14 cellular contexts compared by ENCODE assay signal in genomic region chr1:226417350-226417749, GRCh38. TPM values are rescaled to one million over a fixed set of nuclear protein-coding genes. Genes with fewer than 3 reads are reported as not detected.
DNase-seq lines count a peak whose midpoint lies in the region; ATAC-seq lines count a peak whose summit lies in the region.
"Had no signal": no experiment of that assay in that cellular context is flagged by ENCODE, and none has a peak within 500 bp of the region (broad histone marks: within the 10 kb centered on the region; RNA-seq: fewer than 3 reads in every experiment).

No MANE protein-coding gene starts in this region.

- H3K27me3 ChIP-seq in BLaER1, result no peaks in the 10 kb centered on the region
- H3K27me3 ChIP-seq in BLaER1 treated with 17β-estradiol and CSF1 and Interleukin-3, amounts not matched to agents 10 nM and 100 nM, result no peaks in the 10 kb centered on the region

- no peak for DNase-seq in central memory CD8-positive, alpha-beta T cell (ENCODE audit: low spot score in 2 of 2)
- peak; percentile 30 for DNase-seq in sciatic nerve (ENCODE audit: low spot score)
- no peak for DNase-seq in NCI-H1092 treated with DMSO at 0.1 percent for 48 hours (lab: John Stamatoyannopoulos, UW)
- DNase-seq: C1 segment of cervical spinal cord; Caco-2; CD4-positive, alpha-beta memory T cell; DMS153; GM23248; H7; HCEC 1CT had no signal

- H3K4me3 Mint-ChIP-seq in central memory CD8-positive, alpha-beta T cell, result peak overlapping the region; percentile 9
- H3K4me3 Mint-ChIP-seq: B cell; CD4-positive, alpha-beta memory T cell had no signal

- no peaks in the 10 kb centered on the region for H4K20me1 ChIP-seq in BLaER1
- H4K20me1 ChIP-seq in BLaER1 treated with 17β-estradiol and CSF1 and Interleukin-3, amounts not matched to agents 10 nM and 100 nM, result no peaks in the 10 kb centered on the region

- H3K27ac ChIP-seq in BLaER1, result no peak overlapping the region
- no peak overlapping the region for H3K27ac ChIP-seq in BLaER1 treated with 17β-estradiol and CSF1 and Interleukin-3, amounts not matched to agents 10 nM and 100 nM
- H3K27ac ChIP-seq: GM23248 had no signal

- H3K36me3 Mint-ChIP-seq in central memory CD8-positive, alpha-beta T cell (ENCODE audit: insufficient read depth), result no peaks in the 10 kb centered on the region
- H3K36me3 Mint-ChIP-seq: CD4-positive, alpha-beta memory T cell had no signal

- H3K4me3 ChIP-seq in BLaER1, result no peak overlapping the region
- no peak overlapping the region for H3K4me3 ChIP-seq in BLaER1 treated with 17β-estradiol and CSF1 and Interleukin-3, amounts not matched to agents 10 nM and 100 nM
- H3K4me3 ChIP-seq: GM23248 had no signal

- ATAC-seq in central memory CD8-positive, alpha-beta T cell (replicated peaks; ENCODE audit: extremely low read depth, poor library complexity, severe bottlenecking), result no peak
- ATAC-seq in sciatic nerve (no peak), GM19455 (IDR thresholded peaks at IDR 0.05; ENCODE audit: unreplicated experiment) (no peak)

- H3K36me3 ChIP-seq in BLaER1, result no peaks in the 10 kb centered on the region
- no peaks in the 10 kb centered on the region for H3K36me3 ChIP-seq in BLaER1 treated with 17β-estradiol and CSF1 and Interleukin-3, amounts not matched to agents 10 nM and 100 nM

- H3K4me1 ChIP-seq in BLaER1, result peaks cover 21% of the 10 kb centered on the region
- peaks cover 0 to 54% (median 38%) of the 10 kb centered on the region in 10 experiments; a peak in 18 of 20 replicates for H3K4me1 ChIP-seq in BLaER1 treated with 17β-estradiol and CSF1 and Interleukin-3, amounts not matched to agents 10 nM and 100 nM
- H3K4me1 ChIP-seq: Caco-2 had no signal

- no peaks in the 10 kb centered on the region for H3K9me3 ChIP-seq in BLaER1
- no peaks in the 10 kb centered on the region for H3K9me3 ChIP-seq in BLaER1 treated with 17β-estradiol and CSF1 and Interleukin-3, amounts not matched to agents 10 nM and 100 nM (replicated peaks in 1 of 11)
- H3K9me3 ChIP-seq: Caco-2 had no signal

- peaks cover 23% of the 10 kb centered on the region for H3K4me1 Mint-ChIP-seq in central memory CD8-positive, alpha-beta T cell
- H3K4me1 Mint-ChIP-seq: B cell; CD4-positive, alpha-beta memory T cell had no signal

- peak overlapping the region; percentile 66 for H3K27ac Mint-ChIP-seq in central memory CD8-positive, alpha-beta T cell (ENCODE audit: low read depth)
- H3K27ac Mint-ChIP-seq: B cell; CD4-positive, alpha-beta memory T cell had no signal

- no peaks in the 10 kb centered on the region for H3K9me3 Mint-ChIP-seq in central memory CD8-positive, alpha-beta T cell
- H3K9me3 Mint-ChIP-seq: CD4-positive, alpha-beta memory T cell had no signal

- H3K4me2 ChIP-seq in BLaER1, result peak overlapping the region; percentile 18
- H3K4me2 ChIP-seq in BLaER1 treated with 17β-estradiol and CSF1 and Interleukin-3, amounts not matched to agents 10 nM and 100 nM, result peak overlapping the region in 7 of 11 experiments; percentile 12 to 55 (median 36); a peak in 9 of 22 replicates

- H3K27me3 Mint-ChIP-seq in central memory CD8-positive, alpha-beta T cell, result no peaks in the 10 kb centered on the region
- H3K27me3 Mint-ChIP-seq: B cell had no signal

- H3K9ac ChIP-seq in BLaER1, result no peak overlapping the region
- H3K9ac ChIP-seq in BLaER1 treated with 17β-estradiol and CSF1 and Interleukin-3, amounts not matched to agents 10 nM and 100 nM, result no peak overlapping the region
- H3K9ac ChIP-seq: GM23248 had no signal

- intact Hi-C loops in sciatic nerve (cut with DNase I), result no loop called here

RNA-seq across cellular contexts. Expression of gene PARP1, which starts 9.5 kb away (rescaled TPM):
- total RNA-seq in sciatic nerve, result 85.2 TPM
